Comparison of ENCODE assay signal across 3 cellular contexts in the genomic region with DNA sequence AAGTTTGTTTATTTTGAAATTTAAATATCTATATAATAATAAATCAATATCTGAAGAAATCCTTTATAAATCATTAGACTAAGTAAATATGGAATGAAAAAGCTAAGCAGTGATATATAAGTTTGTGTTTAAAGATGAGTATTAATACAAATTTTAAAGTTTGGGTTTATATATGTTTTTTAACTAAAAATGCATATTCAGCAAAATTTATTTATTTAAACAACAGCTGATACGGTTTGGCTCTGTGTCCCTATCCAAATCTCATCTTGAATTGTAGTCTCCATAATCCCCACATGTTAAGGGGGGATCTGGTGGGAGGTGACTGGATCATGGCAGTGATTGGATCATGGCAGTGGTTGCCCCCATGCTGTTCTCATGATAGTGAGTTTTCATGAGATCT.
A peak's percentile ranks its signal among the peaks of the same experiment; 100 is the strongest.
TF ChIP-seq lines count a peak whose summit lies in the region.

No MANE protein-coding gene starts in this region.

TF ChIP-seq in A549, 52 proteins besides CTCF, POLR2A, EP300 and RAD21:
- TF ChIP-seq MAFK (IDR thresholded peaks at IDR 0.05; ENCODE audit: partially characterized antibody) (peak; percentile 92), RFX5 (IDR thresholded peaks at IDR 0.05) (no peak)

TF ChIP-seq in IMR-90, 13 proteins besides CTCF, POLR2A, EP300 and RAD21:
- TF ChIP-seq FOS (IDR thresholded peaks at IDR 0.05; ENCODE audit: low read depth, low read length) (no peak), MAFK (IDR thresholded peaks at IDR 0.05; ENCODE audit: low read depth, low read length) (peak; percentile 95)

TF ChIP-seq in H1, 55 proteins besides CTCF, POLR2A, EP300 and RAD21:
- no peak for TF ChIP-seq RFX5 (IDR thresholded peaks at IDR 0.05; ENCODE audit: borderline replicate concordance, low read depth, low read length)
- TF ChIP-seq MAFK (IDR thresholded peaks at IDR 0.05; ENCODE audit: low read depth, low read length): peak; percentile 83; the same call in 1 of the 2 replicates
